In genomic region chr21:34613679-34614442, GRCh38 we compare ENCODE assay signal across 9 cellular contexts. TPM values are rescaled to one million over a fixed set of nuclear protein-coding genes. Genes with fewer than 3 reads are reported as not detected.
DNase-seq lines count a peak whose midpoint lies in the region; ATAC-seq and TF ChIP-seq lines count a peak whose summit lies in the region.
"Had no signal": no experiment of that assay in that cellular context is flagged by ENCODE, and none has a peak within 500 bp of the region (broad histone marks: within the 10 kb centered on the region; RNA-seq: fewer than 3 reads in every experiment).

No MANE protein-coding gene starts in this region.

- peak overlapping the region in 1 of 3 donors; percentile 64 for H3K27ac Mint-ChIP-seq in IgD-negative memory B cell

- peak in 1 of 4 donors; percentile 11 for ATAC-seq in right lobe of liver
- no peak for ATAC-seq in GM21786 (IDR thresholded peaks at IDR 0.05; ENCODE audit: unreplicated experiment)
- no peak for ATAC-seq in GM18907 (IDR thresholded peaks at IDR 0.05; ENCODE audit: unreplicated experiment)

- WGBS in right lobe of liver (ENCODE audit: insufficient coverage, low coverage, low lambda C conversion rate, missing lambda C conversion rate), result 7% methylated on average over 17 of the region's 22 CpGs

- H3K36me3 Mint-ChIP-seq in IgD-negative memory B cell, result peaks cover 2% of the 10 kb centered on the region

- H3K27ac ChIP-seq in C4-2B (peak overlapping the region; percentile 60), right lobe of liver (peak overlapping the region in 1 of 3 donors; percentile 75), temporal lobe (ENCODE audit: low read depth, low read length) (peak overlapping the region; percentile 75)

- TF ChIP-seq CTCF in C4-2B (conservative IDR thresholded peaks at IDR 0.05), result no peak
- no peak for TF ChIP-seq CTCF in astrocyte of the spinal cord (IDR thresholded peaks at IDR 0.05; ENCODE audit: low read depth, low read length)
- no peak for TF ChIP-seq CTCF in right lobe of liver (IDR thresholded peaks at IDR 0.05)

- H3K4me3 ChIP-seq in astrocyte of the spinal cord (ENCODE audit: low read depth, low read length) (peak overlapping the region; percentile 50), right lobe of liver (peak overlapping the region; percentile 59 to 90 (median 72))

- no peaks in the 10 kb centered on the region for H3K9me3 Mint-ChIP-seq in IgD-negative memory B cell

- H3K4me1 Mint-ChIP-seq in IgD-negative memory B cell, result peaks cover 7 to 13% (median 11%) of the 10 kb centered on the region in 3 donors

- intact Hi-C loops in right lobe of liver (cut with DNase I), result no loop called here

- peaks cover 0 to 12% (median 2%) of the 10 kb centered on the region in 4 donors for H3K4me1 ChIP-seq in right lobe of liver

- H3K27me3 ChIP-seq in right lobe of liver, result no peaks in the 10 kb centered on the region

- peak overlapping the region; percentile 79 to 93 (median 90) for H3K4me3 Mint-ChIP-seq in IgD-negative memory B cell

- in situ Hi-C loops in astrocyte of the spinal cord (cut with HindIII; ENCODE audit: low sequenced_read_pairs), result no loop called here

- no peaks in the 10 kb centered on the region for H3K36me3 ChIP-seq in right lobe of liver

- peaks cover 2% of the 10 kb centered on the region for H3K27me3 Mint-ChIP-seq in IgD-negative memory B cell

- no peaks in the 10 kb centered on the region for H3K9me3 ChIP-seq in right lobe of liver

- DNase-seq in astrocyte of the spinal cord (ENCODE audit: low read depth, low spot score) (no peak), right lobe of liver (peak in 1 of 3 donors; percentile 46), SKM-1 treated with dmso at 0.1 percent for 144 hours (lab: John Stamatoyannopoulos, UW; ENCODE audit: unreplicated experiment) (no peak)

- peak; percentile 4 for TF ChIP-seq POLR2A in right lobe of liver (IDR thresholded peaks at IDR 0.05)

RNA-seq across cellular contexts. Expression of gene RCAN1, which starts 1.1 kb away (rescaled TPM):
- 6.3 TPM for polyA plus RNA-seq in IgD-negative memory B cell
- total RNA-seq in right lobe of liver (10 to 100 TPM; 34.3 to 71.0 (median 55.4) TPM), temporal lobe (65.2 TPM)

RNA-seq across cellular contexts. Expression of gene CLIC6, which starts 54.9 kb away (rescaled TPM):
- 0.08 TPM for polyA plus RNA-seq in IgD-negative memory B cell
- total RNA-seq in right lobe of liver (under 1 TPM; 0.25 to 0.63 (median 0.43) TPM), temporal lobe (0.25 TPM)
- total RNA-seq: HT1080 had no signal
